ENCODE assay signal across 21 cellular contexts in genomic region chr7:24291271-24291670, GRCh38. TPM values are rescaled to one million over a fixed set of nuclear protein-coding genes. Genes with fewer than 3 reads are reported as not detected.
"Had no signal": no experiment of that assay in that cellular context is flagged by ENCODE, and none has a peak within 500 bp of the region (broad histone marks: within the 10 kb centered on the region; RNA-seq: fewer than 3 reads in every experiment).

No MANE protein-coding gene starts in this region.

- DNase-seq: effector memory CD8-positive, alpha-beta T cell; esophagus squamous epithelium; foreskin keratinocyte; kidney; left colon; mammary epithelial cell; mucosa of descending colon; naive thymus-derived CD8-positive, alpha-beta T cell; posterior cingulate gyrus; spleen; stimulated activated CD4-positive, alpha-beta T cell treated with anti-CD3 and anti-CD28 coated beads, Interleukin-15, amount 100 ng/mL, for 24 hours; stimulated activated CD4-positive, alpha-beta T cell treated with anti-CD3 and anti-CD28 coated beads, Interleukin-1b, Interleukin-23, amount 100 ng/mL, for 48 hours; stimulated activated CD4-positive, alpha-beta T cell treated with anti-CD3 and anti-CD28 coated beads, Interleukin-4, amount 100 ng/mL, for 24 hours had no signal

- H3K36me3 ChIP-seq: esophagus squamous epithelium, neutrophil, spleen, tibial nerve had no signal

- H3K27ac ChIP-seq: esophagus squamous epithelium, foreskin keratinocyte, neutrophil, spleen, tibial nerve had no signal

- H3K4me1 ChIP-seq: esophagus squamous epithelium, foreskin keratinocyte, tibial nerve had no signal

- ATAC-seq: effector memory CD8-positive, alpha-beta T cell; foreskin keratinocyte; left colon; mucosa of descending colon; naive thymus-derived CD8-positive, alpha-beta T cell; sciatic nerve; stimulated activated memory B cell treated with anti-CD40 and anti-IgM and Interleukin-4, amounts not matched to agents 10 μg/mL and 1 μg/mL and 100 μg/mL, for 72 hours had no signal

- H3K9me3 ChIP-seq: esophagus squamous epithelium, mucosa of descending colon, neutrophil, spleen, tibial nerve had no signal

- H3K4me3 ChIP-seq: esophagus squamous epithelium, mucosa of descending colon, spleen, tibial nerve had no signal

RNA-seq across cellular contexts. Expression of gene NPY, which starts 7.3 kb away (rescaled TPM):
- total RNA-seq: epithelial cell of proximal tubule; esophagus squamous epithelium; foreskin keratinocyte; kidney; mammary epithelial cell; naive thymus-derived CD8-positive, alpha-beta T cell; osteocyte; pulmonary artery endothelial cell; spleen had no signal
- polyA plus RNA-seq: foreskin keratinocyte; mammary epithelial cell; naive thymus-derived CD8-positive, alpha-beta T cell; neural cell had no signal
